23 cellular contexts compared by ENCODE assay signal in the genomic region with DNA sequence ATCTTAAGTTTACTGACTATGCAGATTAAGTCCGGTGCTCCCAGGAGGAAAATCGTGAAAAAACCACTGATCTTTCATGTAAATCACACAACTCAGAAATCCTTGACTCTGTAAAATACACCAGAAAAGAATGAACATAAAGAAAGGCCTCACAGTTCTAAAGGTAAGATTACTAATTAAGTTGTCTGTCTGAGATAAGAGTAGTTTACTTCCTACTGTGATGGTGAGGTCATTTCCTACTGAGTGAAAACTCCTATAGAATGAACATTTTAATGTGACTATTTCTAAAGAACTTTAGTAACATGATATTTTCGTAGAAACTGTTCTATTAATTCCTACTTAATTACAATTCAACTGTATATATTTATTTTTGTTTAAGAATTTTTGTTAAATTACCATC.
"Had no signal": no experiment of that assay in that cellular context is flagged by ENCODE, and none has a peak within 500 bp of the region (broad histone marks: within the 10 kb centered on the region; RNA-seq: fewer than 3 reads in every experiment).

No MANE protein-coding gene starts in this region.

- H3K27ac Mint-ChIP-seq: activated B cell treated with CpG ODN at 0.5 μM for 24 hours; activated CD4-positive, alpha-beta memory T cell treated with anti-CD3 and anti-CD28 coated beads for 36 hours; activated naive CD8-positive, alpha-beta T cell treated with anti-CD3 and anti-CD28 coated beads for 36 hours; natural killer cell; stimulated activated effector memory CD8-positive, alpha-beta T cell treated with anti-CD3 and anti-CD28 coated beads, Interleukin-12 subunit alpha, Interleukin-12 subunit beta, amount 100 ng/mL, for 72 hours; T-helper 2 cell treated with Interferon-gamma antibody and Interleukin-4, amounts not matched to agents 5 μg/mL and 100 μg/mL, for 36 hours had no signal

- H3K4me3 ChIP-seq: left lung, pancreas, stomach, suprapubic skin, tibial nerve had no signal

- H3K36me3 Mint-ChIP-seq: activated CD4-positive, alpha-beta memory T cell treated with anti-CD3 and anti-CD28 coated beads for 36 hours; activated naive CD8-positive, alpha-beta T cell treated with anti-CD3 and anti-CD28 coated beads for 36 hours; stimulated activated effector memory CD8-positive, alpha-beta T cell treated with anti-CD3 and anti-CD28 coated beads, Interleukin-12 subunit alpha, Interleukin-12 subunit beta, amount 100 ng/mL, for 72 hours had no signal

- H3K4me1 Mint-ChIP-seq: activated B cell treated with CpG ODN at 0.5 μM for 24 hours; activated naive CD8-positive, alpha-beta T cell treated with anti-CD3 and anti-CD28 coated beads for 36 hours; natural killer cell; stimulated activated effector memory CD8-positive, alpha-beta T cell treated with anti-CD3 and anti-CD28 coated beads, Interleukin-12 subunit alpha, Interleukin-12 subunit beta, amount 100 ng/mL, for 72 hours had no signal

- H3K4me3 Mint-ChIP-seq: activated B cell treated with CpG ODN at 0.5 μM for 24 hours; activated CD4-positive, alpha-beta memory T cell treated with anti-CD3 and anti-CD28 coated beads for 36 hours; activated naive CD8-positive, alpha-beta T cell treated with anti-CD3 and anti-CD28 coated beads for 36 hours; natural killer cell; stimulated activated effector memory CD8-positive, alpha-beta T cell treated with anti-CD3 and anti-CD28 coated beads, Interleukin-12 subunit alpha, Interleukin-12 subunit beta, amount 100 ng/mL, for 72 hours; T-helper 2 cell treated with Interferon-gamma antibody and Interleukin-4, amounts not matched to agents 5 μg/mL and 100 μg/mL, for 36 hours had no signal

- H3K27me3 ChIP-seq: left lung, neutrophil, pancreas, stomach, suprapubic skin, tibial nerve had no signal

- H3K36me3 ChIP-seq: left lung, neutrophil, pancreas, stomach, suprapubic skin, tibial nerve had no signal

- ATAC-seq: left lung; natural killer cell; pancreas; right cardiac atrium; stimulated activated effector memory CD8-positive, alpha-beta T cell treated with anti-CD3 and anti-CD28 coated beads, Interleukin-12 subunit alpha, Interleukin-12 subunit beta, amount 100 ng/mL, for 72 hours had no signal

- H3K27me3 Mint-ChIP-seq: activated B cell treated with CpG ODN at 0.5 μM for 24 hours; activated CD4-positive, alpha-beta memory T cell treated with anti-CD3 and anti-CD28 coated beads for 36 hours; activated naive CD8-positive, alpha-beta T cell treated with anti-CD3 and anti-CD28 coated beads for 36 hours had no signal

- H3K27ac ChIP-seq: left lung, neutrophil, pancreas, stomach, suprapubic skin, tibial nerve had no signal

- H3K4me1 ChIP-seq: left lung, pancreas, stomach, suprapubic skin, tibial nerve had no signal

- H3K9me3 ChIP-seq: neutrophil, pancreas, stomach, suprapubic skin, tibial nerve had no signal

- DNase-seq: activated B cell treated with CpG ODN at 0.5 μM for 24 hours; activated CD4-positive, alpha-beta memory T cell treated with anti-CD3 and anti-CD28 coated beads for 36 hours; activated CD4-positive, alpha-beta T cell treated with anti-CD3 and anti-CD28 coated beads for 4 hours; activated naive CD4-positive, alpha-beta T cell treated with Interleukin-2 at 50 U/mL for 16 hours; activated naive CD8-positive, alpha-beta T cell treated with anti-CD3 and anti-CD28 coated beads for 36 hours; activated T-cell treated with anti-CD3 and anti-CD28 coated beads, Interleukin-2, amount 50 U/mL, for 48 hours; central memory CD4-positive, alpha-beta T cell; dermis blood vessel endothelial cell; effector CD8-positive, alpha-beta T cell; foreskin melanocyte; kidney glomerular epithelial cell; left lung; midbrain; natural killer cell; pancreas; right cardiac atrium; stimulated activated CD4-positive, alpha-beta T cell treated with anti-CD3 and anti-CD28 coated beads, Interleukin-12 subunit alpha, Interleukin-12 subunit beta, amount 100 ng/mL, for 4 hours; stomach had no signal
